In the genomic region with DNA sequence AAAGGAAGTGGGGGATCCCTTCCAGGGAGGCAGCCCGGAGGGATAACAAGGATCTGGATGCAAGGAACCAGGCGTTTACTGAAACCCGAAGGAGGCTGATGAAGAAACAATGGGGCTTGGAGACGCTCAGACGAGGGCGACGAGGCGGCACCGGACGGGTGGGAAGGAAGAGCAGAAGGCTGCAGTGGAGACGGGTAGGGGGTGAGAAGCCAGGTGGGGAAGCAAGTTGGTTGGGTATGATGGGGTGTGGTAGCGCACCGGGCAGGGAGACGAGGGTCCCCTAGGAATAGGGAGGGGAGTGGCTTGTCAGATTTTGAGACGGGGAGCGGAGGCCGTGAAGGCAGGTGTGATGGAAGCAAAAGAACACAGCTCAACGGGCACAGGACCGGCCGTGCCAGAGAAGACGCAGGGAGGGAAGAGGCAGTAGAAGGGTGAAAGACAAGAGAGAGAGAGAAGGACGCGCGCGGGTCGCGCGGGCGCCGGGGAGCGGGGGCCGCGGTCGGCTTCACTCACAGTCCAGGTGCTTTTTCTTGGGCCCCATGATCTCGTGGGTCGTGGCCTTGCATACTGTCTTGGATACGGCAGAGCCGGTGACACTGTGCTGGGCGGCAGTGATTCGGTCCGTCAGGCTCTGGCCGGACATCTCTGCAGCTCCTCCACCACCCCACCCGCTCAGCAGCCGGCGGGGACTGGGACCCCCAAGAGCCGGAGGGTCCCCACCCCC, we compare ENCODE assay signal across 8 cellular contexts. TPM values are rescaled to one million over a fixed set of nuclear protein-coding genes. Genes with fewer than 3 reads are reported as not detected.
A peak's percentile ranks its signal among the peaks of the same experiment; 100 is the strongest.
DNase-seq lines count a peak whose midpoint lies in the region; ATAC-seq and TF ChIP-seq lines count a peak whose summit lies in the region.

No MANE protein-coding gene starts in this region.

- H3K4me3 ChIP-seq in WI38 (ENCODE audit: low read depth, low read length) = peak overlapping the region; percentile 93

- no peak for TF ChIP-seq RAD21 in Ishikawa (IDR thresholded peaks at IDR 0.05; ENCODE audit: low read depth)

- TF ChIP-seq CTCF in WI38 (IDR thresholded peaks at IDR 0.05; ENCODE audit: low read depth, low read length) = no peak

- ATAC-seq in GM21526 (IDR thresholded peaks at IDR 0.05; ENCODE audit: low FRiP score, unreplicated experiment) = peak; percentile 10
- ATAC-seq in left lobe of liver = peak; percentile 9

- peak; percentile 46 for DNase-seq in EL
- peak; percentile 27 for DNase-seq in cerebellum (ENCODE audit: low spot score)
- no peak for DNase-seq in left lobe of liver (ENCODE audit: low spot score)
- DNase-seq in stimulated activated CD4-positive, alpha-beta T cell treated with anti-CD3 and anti-CD28 coated beads, Interleukin-4, amount 100 ng/mL, for 4 hours = peak; percentile 13 to 34
- DNase-seq in NCI-H1930 (lab: John Stamatoyannopoulos, UW) = no peak

- no peak for TF ChIP-seq EP300 in Ishikawa (IDR thresholded peaks at IDR 0.05; ENCODE audit: borderline replicate concordance)

TF ChIP-seq in Ishikawa, 13 proteins besides CTCF, POLR2A, EP300 and RAD21:
- TF ChIP-seq, protein P1, sequence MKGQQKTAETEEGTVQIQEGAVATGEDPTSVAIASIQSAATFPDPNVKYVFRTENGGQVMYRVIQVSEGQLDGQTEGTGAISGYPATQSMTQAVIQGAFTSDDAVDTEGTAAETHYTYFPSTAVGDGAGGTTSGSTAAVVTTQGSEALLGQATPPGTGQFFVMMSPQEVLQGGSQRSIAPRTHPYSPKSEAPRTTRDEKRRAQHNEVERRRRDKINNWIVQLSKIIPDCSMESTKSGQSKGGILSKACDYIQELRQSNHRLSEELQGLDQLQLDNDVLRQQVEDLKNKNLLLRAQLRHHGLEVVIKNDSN (IDR thresholded peaks at IDR 0.05) = no peak
- TF ChIP-seq EGR1 (IDR thresholded peaks at IDR 0.05) = no peak
- TF ChIP-seq CEBPB (IDR thresholded peaks at IDR 0.05) = no peak
- TF ChIP-seq TCF12 (IDR thresholded peaks at IDR 0.05; ENCODE audit: low read depth) = no peak
- no peak for TF ChIP-seq FOXM1 (IDR thresholded peaks at IDR 0.05; ENCODE audit: borderline replicate concordance, low read depth)
- TF ChIP-seq ZBTB7A (IDR thresholded peaks at IDR 0.05; ENCODE audit: low read depth) = peak; percentile 62; the same call in 1 of the 2 replicates
- TF ChIP-seq TEAD4 (IDR thresholded peaks at IDR 0.05) = no peak
- TF ChIP-seq NFIC (IDR thresholded peaks at IDR 0.05) = no peak
- TF ChIP-seq, protein P2, sequence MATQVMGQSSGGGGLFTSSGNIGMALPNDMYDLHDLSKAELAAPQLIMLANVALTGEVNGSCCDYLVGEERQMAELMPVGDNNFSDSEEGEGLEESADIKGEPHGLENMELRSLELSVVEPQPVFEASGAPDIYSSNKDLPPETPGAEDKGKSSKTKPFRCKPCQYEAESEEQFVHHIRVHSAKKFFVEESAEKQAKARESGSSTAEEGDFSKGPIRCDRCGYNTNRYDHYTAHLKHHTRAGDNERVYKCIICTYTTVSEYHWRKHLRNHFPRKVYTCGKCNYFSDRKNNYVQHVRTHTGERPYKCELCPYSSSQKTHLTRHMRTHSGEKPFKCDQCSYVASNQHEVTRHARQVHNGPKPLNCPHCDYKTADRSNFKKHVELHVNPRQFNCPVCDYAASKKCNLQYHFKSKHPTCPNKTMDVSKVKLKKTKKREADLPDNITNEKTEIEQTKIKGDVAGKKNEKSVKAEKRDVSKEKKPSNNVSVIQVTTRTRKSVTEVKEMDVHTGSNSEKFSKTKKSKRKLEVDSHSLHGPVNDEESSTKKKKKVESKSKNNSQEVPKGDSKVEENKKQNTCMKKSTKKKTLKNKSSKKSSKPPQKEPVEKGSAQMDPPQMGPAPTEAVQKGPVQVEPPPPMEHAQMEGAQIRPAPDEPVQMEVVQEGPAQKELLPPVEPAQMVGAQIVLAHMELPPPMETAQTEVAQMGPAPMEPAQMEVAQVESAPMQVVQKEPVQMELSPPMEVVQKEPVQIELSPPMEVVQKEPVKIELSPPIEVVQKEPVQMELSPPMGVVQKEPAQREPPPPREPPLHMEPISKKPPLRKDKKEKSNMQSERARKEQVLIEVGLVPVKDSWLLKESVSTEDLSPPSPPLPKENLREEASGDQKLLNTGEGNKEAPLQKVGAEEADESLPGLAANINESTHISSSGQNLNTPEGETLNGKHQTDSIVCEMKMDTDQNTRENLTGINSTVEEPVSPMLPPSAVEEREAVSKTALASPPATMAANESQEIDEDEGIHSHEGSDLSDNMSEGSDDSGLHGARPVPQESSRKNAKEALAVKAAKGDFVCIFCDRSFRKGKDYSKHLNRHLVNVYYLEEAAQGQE (IDR thresholded peaks at IDR 0.05; ENCODE audit: low read depth) = no peak
- TF ChIP-seq CREB1 (IDR thresholded peaks at IDR 0.05; ENCODE audit: low read depth) = no peak
- TF ChIP-seq YY1 (IDR thresholded peaks at IDR 0.05; ENCODE audit: low read depth) = 0 out of 2 replicates have a peak, but pooled peaks have one; percentile 25
- TF ChIP-seq, protein P3, sequence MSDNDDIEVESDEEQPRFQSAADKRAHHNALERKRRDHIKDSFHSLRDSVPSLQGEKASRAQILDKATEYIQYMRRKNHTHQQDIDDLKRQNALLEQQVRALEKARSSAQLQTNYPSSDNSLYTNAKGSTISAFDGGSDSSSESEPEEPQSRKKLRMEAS (IDR thresholded peaks at IDR 0.05) = peak; percentile 9; the same call in 1 of the 2 replicates
- TF ChIP-seq TAF1 (IDR thresholded peaks at IDR 0.05; ENCODE audit: low read depth) = no peak

RNA-seq across cellular contexts. Expression of a gene that starts 0.6 kb away (rescaled TPM):
- 440 TPM for total RNA-seq in cerebellum
- 70.9 TPM for total RNA-seq in left lobe of liver

Comparison
In these comparisons a context has a peak if more than half of its experiments do, and no peak if none do; other contexts are left out.
1. DNase-seq: peak in EL (single experiment), cerebellum (single experiment) and stimulated activated CD4-positive, alpha-beta T cell treated with anti-CD3 and anti-CD28 coated beads, Interleukin-4, amount 100 ng/mL, for 4 hours (2 of 2); none in left lobe of liver (single experiment) and NCI-H1930 (0 of 2).